Comparison of ENCODE assay signal across 8 cellular contexts in the genomic region with DNA sequence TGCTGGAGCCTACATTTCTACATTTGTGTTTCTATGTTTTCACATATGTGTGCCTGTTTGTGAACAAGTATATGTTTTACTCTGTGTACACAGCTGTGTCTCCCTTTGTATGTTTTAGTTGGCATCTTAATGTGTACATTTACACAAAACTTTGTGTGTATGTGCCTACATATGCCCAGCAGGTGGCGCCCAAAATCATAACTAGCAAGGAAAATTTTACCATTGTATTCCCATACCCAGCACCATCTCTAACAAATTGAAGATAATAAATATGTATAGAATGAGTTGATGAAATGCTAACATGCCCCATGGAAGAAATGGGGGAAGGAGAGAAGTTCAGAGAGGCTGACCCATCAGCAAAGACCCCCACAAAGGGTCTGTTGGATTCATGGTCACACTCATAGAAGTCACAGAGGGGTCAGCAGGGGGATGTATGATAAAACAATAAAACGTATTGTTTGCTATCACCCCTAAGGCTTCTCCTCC. TPM values are rescaled to one million over a fixed set of nuclear protein-coding genes. Genes with fewer than 3 reads are reported as not detected.
DNase-seq lines count a peak whose midpoint lies in the region; ATAC-seq, FAIRE-seq and TF ChIP-seq lines count a peak whose summit lies in the region.

No MANE protein-coding gene starts in this region.

- H3K4me3 Mint-ChIP-seq in activated naive CD8-positive, alpha-beta T cell treated with anti-CD3 and anti-CD28 coated beads, Interleukin-2, amount 10 ng/mL, durations not matched to agents 7 days and 5 days: no peak overlapping the region

- peak; percentile 41 for ATAC-seq in activated naive CD8-positive, alpha-beta T cell treated with anti-CD3 and anti-CD28 coated beads, Interleukin-2, amount 10 ng/mL, durations not matched to agents 7 days and 5 days (ENCODE audit: low read depth)
- ATAC-seq in left cardiac atrium (peak; percentile 19 to 43), sciatic nerve (peak; percentile 63), HG03095 (IDR thresholded peaks at IDR 0.05; ENCODE audit: unreplicated experiment) (no peak), HG02938 (IDR thresholded peaks at IDR 0.05; ENCODE audit: unreplicated experiment) (no peak)

- H3K4me1 Mint-ChIP-seq in activated naive CD8-positive, alpha-beta T cell treated with anti-CD3 and anti-CD28 coated beads, Interleukin-2, amount 10 ng/mL, durations not matched to agents 7 days and 5 days: peaks cover 33% of the 10 kb centered on the region

- H3K36me3 Mint-ChIP-seq in activated naive CD8-positive, alpha-beta T cell treated with anti-CD3 and anti-CD28 coated beads, Interleukin-2, amount 10 ng/mL, durations not matched to agents 7 days and 5 days: peaks cover 2% of the 10 kb centered on the region

- no peak for DNase-seq in GM12892 (ENCODE audit: insufficient read length)
- peak; percentile 31 for DNase-seq in NCI-H128 (lab: John Stamatoyannopoulos, UW; ENCODE audit: unreplicated experiment)
- peak; percentile 22 to 73 for DNase-seq in SW 1271 (lab: John Stamatoyannopoulos, UW)
- DNase-seq in activated naive CD8-positive, alpha-beta T cell treated with anti-CD3 and anti-CD28 coated beads, Interleukin-2, amount 10 ng/mL, durations not matched to agents 7 days and 5 days: peak; percentile 75
- DNase-seq in left cardiac atrium: peak; percentile 82
- DNase-seq in sciatic nerve (ENCODE audit: low spot score): peak; percentile 89

- H3K27ac Mint-ChIP-seq in activated naive CD8-positive, alpha-beta T cell treated with anti-CD3 and anti-CD28 coated beads, Interleukin-2, amount 10 ng/mL, durations not matched to agents 7 days and 5 days: no peak overlapping the region

- intact Hi-C loops in left cardiac atrium (cut with DNase I) (loop anchor here (2.0 to 10.0 kb wide), 5 partner anchors 101 to 231 kb away; no protein-coding TSS in a partner anchor), sciatic nerve (cut with DNase I) (loop anchor here (5.0 kb wide), 1 partner anchor 241 kb away; no protein-coding TSS in a partner anchor)

- H3K27me3 Mint-ChIP-seq in activated naive CD8-positive, alpha-beta T cell treated with anti-CD3 and anti-CD28 coated beads, Interleukin-2, amount 10 ng/mL, durations not matched to agents 7 days and 5 days: peaks cover 18% of the 10 kb centered on the region

- TF ChIP-seq POLR2A in GM12892 (IDR thresholded peaks at IDR 0.05; ENCODE audit: low read depth, low read length): no peak

- H3K9me3 Mint-ChIP-seq in activated naive CD8-positive, alpha-beta T cell treated with anti-CD3 and anti-CD28 coated beads, Interleukin-2, amount 10 ng/mL, durations not matched to agents 7 days and 5 days: peaks cover 6% of the 10 kb centered on the region

- peak; percentile 85 for FAIRE-seq in GM12892 (lab: Jason Lieb, UNC)

- POLR2A ChIA-PET in activated naive CD8-positive, alpha-beta T cell treated with anti-CD3 and anti-CD28 coated beads, Interleukin-2, amount 10 ng/mL, durations not matched to agents 7 days and 5 days (lab: Charles Lee): interaction anchor here (0.8 to 1.5 kb wide), 2 partner anchors 10 to 100 kb away, joined by 3 read pairs; no protein-coding TSS in a partner anchor

RNA-seq across cellular contexts. Expression of gene PKDCC, which starts 48.1 kb away (rescaled TPM):
- polyA plus RNA-seq in GM12892 (2012; ENCODE audit: missing spikeins): 1.8 TPM
- not detected for total RNA-seq in activated naive CD8-positive, alpha-beta T cell treated with anti-CD3 and anti-CD28 coated beads, Interleukin-2, amount 10 ng/mL, durations not matched to agents 7 days and 5 days
- 100 to 1,000 TPM; 138 to 209 TPM for total RNA-seq in left cardiac atrium
- 367 TPM for total RNA-seq in sciatic nerve

Comparison
In these comparisons a context has a peak if more than half of its experiments do, and no peak if none do; other contexts are left out.
1. ATAC-seq: peak in activated naive CD8-positive, alpha-beta T cell treated with anti-CD3 and anti-CD28 coated beads, Interleukin-2, amount 10 ng/mL, durations not matched to agents 7 days and 5 days (single experiment), left cardiac atrium (2 of 2) and sciatic nerve (single experiment); none in HG03095 (single experiment) and HG02938 (single experiment).
2. RNA of gene PKDCC, which starts 48.1 kb away (total RNA-seq): 367 TPM in sciatic nerve (single experiment) and 138 to 209 TPM in left cardiac atrium; not detected in activated naive CD8-positive, alpha-beta T cell treated with anti-CD3 and anti-CD28 coated beads, Interleukin-2, amount 10 ng/mL, durations not matched to agents 7 days and 5 days; every median in the first group is over 100 times any median in the second.